Comparison of ENCODE assay signal across 37 cellular contexts in the genomic region with DNA sequence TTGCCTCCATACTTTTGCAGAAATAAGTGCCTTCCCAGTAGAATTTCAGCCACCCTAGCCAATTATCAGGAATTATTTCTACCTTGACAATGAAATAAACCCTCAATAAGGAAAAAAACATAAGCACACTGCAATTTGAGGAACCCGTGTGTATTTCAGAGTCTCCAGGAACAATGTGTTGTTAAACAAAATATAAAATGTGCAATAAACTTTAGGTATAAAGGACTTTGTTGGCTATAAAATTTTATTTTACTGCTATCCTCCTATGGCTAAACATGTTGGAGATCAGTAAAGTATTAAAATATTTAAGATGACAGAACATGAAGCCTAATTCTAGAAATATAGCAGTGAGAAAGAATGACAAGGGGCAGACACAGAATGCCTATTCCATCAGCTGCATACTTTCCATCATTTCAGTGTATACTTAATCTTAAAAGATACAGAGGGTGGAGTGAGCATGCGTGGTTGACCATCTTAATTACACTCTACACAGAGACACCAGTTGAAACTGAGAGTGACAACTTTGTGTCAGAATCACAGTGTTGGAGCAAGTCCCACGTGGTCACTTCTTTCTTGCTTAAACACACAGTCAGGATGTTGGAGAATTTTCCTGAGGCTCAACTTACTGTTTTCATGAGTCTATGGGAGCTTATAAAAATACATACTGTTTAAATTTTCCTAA.
"Had no signal": no experiment of that assay in that cellular context is flagged by ENCODE, and none has a peak within 500 bp of the region (broad histone marks: within the 10 kb centered on the region; RNA-seq: fewer than 3 reads in every experiment).

No MANE protein-coding gene starts in this region.

- DNase-seq: activated CD4-positive, alpha-beta memory T cell treated with anti-CD3 and anti-CD28 coated beads, Interleukin-2, amount 10 ng/mL, durations not matched to agents 7 days and 5 days; activated CD4-positive, alpha-beta T cell treated with anti-CD3 and anti-CD28 coated beads for 1 hour; activated CD4-positive, alpha-beta T cell treated with anti-CD3 and anti-CD28 coated beads for 36 hours; activated CD4-positive, alpha-beta T cell treated with anti-CD3 and anti-CD28 coated beads for 48 hours; activated CD4-positive, alpha-beta T cell treated with anti-CD3 and anti-CD28 coated beads, Interleukin-2, amount 10 ng/mL, durations not matched to agents 7 days and 5 days; activated CD4-positive, alpha-beta T cell treated with anti-CD3 and anti-CD28 coated beads, Interleukin-2, amount 50 U/mL, for 48 hours; activated CD4-positive, CD25-positive, alpha-beta regulatory T cell; activated CD8-positive, alpha-beta memory T cell treated with anti-CD3 and anti-CD28 coated beads for 24 hours; activated CD8-positive, alpha-beta memory T cell treated with anti-CD3 and anti-CD28 coated beads, Interleukin-2, amount 10 ng/mL, durations not matched to agents 7 days and 5 days; activated CD8-positive, alpha-beta memory T cell treated with anti-CD3 and anti-CD28 coated beads, Interleukin-2, amount 50 U/mL, for 48 hours; activated CD8-positive, alpha-beta T cell treated with anti-CD3 and anti-CD28 coated beads, Interleukin-2, amount 10 ng/mL, durations not matched to agents 7 days and 5 days; activated effector memory CD4-positive, alpha-beta T cell treated with Interleukin-2 at 50 U/mL for 16 hours; activated gamma-delta T cell; activated naive CD4-positive, alpha-beta T cell treated with anti-CD3 and anti-CD28 coated beads, Interleukin-2, amount 50 U/mL, for 16 hours; activated naive CD4-positive, alpha-beta T cell treated with Interleukin-2 at 50 U/mL for 16 hours; activated naive CD8-positive, alpha-beta T cell treated with anti-CD3 and anti-CD28 coated beads, Interleukin-2, amount 10 ng/mL, durations not matched to agents 7 days and 5 days; activated naive CD8-positive, alpha-beta T cell treated with anti-CD3 and anti-CD28 coated beads, Interleukin-2, amount 50 U/mL, for 24 hours; activated T-cell treated with anti-CD3 and anti-CD28 coated beads, Interleukin-2, amount 50 U/mL, for 24 hours; activated T-cell treated with anti-CD3 and anti-CD28 coated beads, Interleukin-2, amount 50 U/mL, for 48 hours; amygdala; anterior cingulate cortex; caudate nucleus; cerebellar nuclear complex; T-helper 1 cell; T-helper 2 cell; T-helper 9 cell; WERI-Rb-1 had no signal

- H3K9me3 Mint-ChIP-seq: activated CD4-positive, alpha-beta memory T cell treated with anti-CD3 and anti-CD28 coated beads, Interleukin-2, amount 10 ng/mL, durations not matched to agents 7 days and 5 days; activated T-helper 2 cell treated with anti-CD3 and anti-CD28 coated beads, Interferon-gamma antibody, Interleukin-2, Interleukin-4, amounts not matched to agents 10 μg/mL and 5 μg/mL and 100 μg/mL, durations not matched to agents 14 hours and 24 hours and 36 hours; central memory CD8-positive, alpha-beta T cell; T-helper 2 cell treated with Interferon-gamma antibody and Interleukin-4, amounts not matched to agents 5 μg/mL and 100 μg/mL, for 36 hours had no signal

- H3K27ac ChIP-seq: ascending aorta, cardiac muscle cell, WERI-Rb-1 had no signal

- H3K27me3 Mint-ChIP-seq: activated CD4-positive, alpha-beta memory T cell treated with anti-CD3 and anti-CD28 coated beads, Interleukin-2, amount 10 ng/mL, durations not matched to agents 7 days and 5 days; activated CD4-positive, alpha-beta T cell treated with anti-CD3 and anti-CD28 coated beads for 36 hours; activated CD4-positive, alpha-beta T cell treated with anti-CD3 and anti-CD28 coated beads, Interleukin-2, amount 10 ng/mL, durations not matched to agents 7 days and 5 days; activated CD8-positive, alpha-beta memory T cell treated with anti-CD3 and anti-CD28 coated beads, Interleukin-2, amount 10 ng/mL, durations not matched to agents 7 days and 5 days; activated naive CD8-positive, alpha-beta T cell; activated naive CD8-positive, alpha-beta T cell treated with anti-CD3 and anti-CD28 coated beads, Interleukin-2, amount 10 ng/mL, durations not matched to agents 7 days and 5 days; activated naive CD8-positive, alpha-beta T cell treated with anti-CD3 and anti-CD28 coated beads, Interleukin-2, amount 50 U/mL, for 24 hours; activated T-cell treated with anti-CD3 and anti-CD28 coated beads, Interleukin-2, amount 50 U/mL, for 24 hours; brain; central memory CD8-positive, alpha-beta T cell had no signal

- H3K4me3 Mint-ChIP-seq: activated CD4-positive, alpha-beta memory T cell treated with anti-CD3 and anti-CD28 coated beads, Interleukin-2, amount 10 ng/mL, durations not matched to agents 7 days and 5 days; activated CD4-positive, alpha-beta T cell treated with anti-CD3 and anti-CD28 coated beads for 36 hours; activated CD4-positive, alpha-beta T cell treated with anti-CD3 and anti-CD28 coated beads, Interleukin-2, amount 10 ng/mL, durations not matched to agents 7 days and 5 days; activated CD8-positive, alpha-beta memory T cell treated with anti-CD3 and anti-CD28 coated beads, Interleukin-2, amount 10 ng/mL, durations not matched to agents 7 days and 5 days; activated CD8-positive, alpha-beta T cell treated with anti-CD3 and anti-CD28 coated beads, Interleukin-2, amount 10 ng/mL, durations not matched to agents 7 days and 5 days; activated naive CD8-positive, alpha-beta T cell; activated naive CD8-positive, alpha-beta T cell treated with anti-CD3 and anti-CD28 coated beads, Interleukin-2, amount 10 ng/mL, durations not matched to agents 7 days and 5 days; activated naive CD8-positive, alpha-beta T cell treated with anti-CD3 and anti-CD28 coated beads, Interleukin-2, amount 50 U/mL, for 24 hours; activated T-cell treated with anti-CD3 and anti-CD28 coated beads, Interleukin-2, amount 50 U/mL, for 24 hours; brain; central memory CD8-positive, alpha-beta T cell; T-helper 1 cell treated with Interleukin-12 subunit alpha and Interleukin-12 subunit beta and Interleukin-4 antibody, amounts not matched to agents 30 μg/mL and 1 μg/mL, for 36 hours; T-helper 2 cell treated with Interferon-gamma antibody and Interleukin-4, amounts not matched to agents 5 μg/mL and 100 μg/mL, for 36 hours; WTC11 had no signal

- ATAC-seq: activated CD4-positive, alpha-beta T cell treated with anti-CD3 and anti-CD28 coated beads for 36 hours; activated CD4-positive, CD25-positive, alpha-beta regulatory T cell treated with anti-CD3 and anti-CD28 coated beads, Interleukin-2, amount 50 U/mL, for 24 hours; activated CD8-positive, alpha-beta memory T cell treated with anti-CD3 and anti-CD28 coated beads, Interleukin-2, amount 10 ng/mL, durations not matched to agents 7 days and 5 days; activated CD8-positive, alpha-beta T cell treated with anti-CD3 and anti-CD28 coated beads, Interleukin-2, amount 10 ng/mL, durations not matched to agents 7 days and 5 days; activated naive CD8-positive, alpha-beta T cell treated with anti-CD3 and anti-CD28 coated beads, Interleukin-2, amount 50 U/mL, for 24 hours; WTC11 had no signal

- H3K4me1 Mint-ChIP-seq: WTC11 had no signal

- H3K36me3 Mint-ChIP-seq: brain, WTC11 had no signal

- H3K27ac Mint-ChIP-seq: activated CD4-positive, alpha-beta memory T cell treated with anti-CD3 and anti-CD28 coated beads, Interleukin-2, amount 10 ng/mL, durations not matched to agents 7 days and 5 days; activated CD4-positive, alpha-beta T cell treated with anti-CD3 and anti-CD28 coated beads for 36 hours; activated CD4-positive, alpha-beta T cell treated with anti-CD3 and anti-CD28 coated beads, Interleukin-2, amount 10 ng/mL, durations not matched to agents 7 days and 5 days; activated CD8-positive, alpha-beta memory T cell treated with anti-CD3 and anti-CD28 coated beads, Interleukin-2, amount 10 ng/mL, durations not matched to agents 7 days and 5 days; activated CD8-positive, alpha-beta T cell treated with anti-CD3 and anti-CD28 coated beads, Interleukin-2, amount 10 ng/mL, durations not matched to agents 7 days and 5 days; activated naive CD8-positive, alpha-beta T cell; activated naive CD8-positive, alpha-beta T cell treated with anti-CD3 and anti-CD28 coated beads, Interleukin-2, amount 10 ng/mL, durations not matched to agents 7 days and 5 days; activated naive CD8-positive, alpha-beta T cell treated with anti-CD3 and anti-CD28 coated beads, Interleukin-2, amount 50 U/mL, for 24 hours; activated T-cell treated with anti-CD3 and anti-CD28 coated beads, Interleukin-2, amount 50 U/mL, for 24 hours; activated T-helper 2 cell treated with anti-CD3 and anti-CD28 coated beads, Interferon-gamma antibody, Interleukin-2, Interleukin-4, amounts not matched to agents 10 μg/mL and 5 μg/mL and 100 μg/mL, durations not matched to agents 14 hours and 24 hours and 36 hours; brain; T-helper 1 cell treated with Interleukin-12 subunit alpha and Interleukin-12 subunit beta and Interleukin-4 antibody, amounts not matched to agents 30 μg/mL and 1 μg/mL, for 36 hours; T-helper 2 cell treated with Interferon-gamma antibody and Interleukin-4, amounts not matched to agents 5 μg/mL and 100 μg/mL, for 36 hours; WTC11 had no signal
